In the genomic region with DNA sequence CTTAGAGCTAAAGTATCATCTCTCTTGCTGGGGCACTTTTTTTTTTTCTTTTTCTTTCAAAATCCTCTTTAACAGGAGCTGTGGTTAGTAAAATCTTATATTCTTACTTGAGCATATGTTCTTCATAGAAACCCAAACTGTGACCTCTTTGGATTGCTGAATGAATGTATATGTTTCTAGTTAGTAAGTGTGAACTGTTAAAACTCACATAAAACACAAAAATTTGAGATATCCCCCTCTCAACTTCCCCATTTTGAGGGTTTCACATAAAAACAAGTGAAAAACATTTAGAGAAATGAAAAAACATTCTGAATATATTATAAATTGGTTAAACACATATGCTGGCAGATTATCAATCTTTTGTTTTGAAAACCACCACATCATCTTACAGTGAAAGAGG, we compare ENCODE assay signal across 16 cellular contexts.
DNase-seq lines count a peak whose midpoint lies in the region; ATAC-seq, FAIRE-seq and TF ChIP-seq lines count a peak whose summit lies in the region.
"Had no signal": no experiment of that assay in that cellular context is flagged by ENCODE, and none has a peak within 500 bp of the region (broad histone marks: within the 10 kb centered on the region; RNA-seq: fewer than 3 reads in every experiment).

No MANE protein-coding gene starts in this region.

- FAIRE-seq in GM18507 (lab: Jason Lieb, UNC) (peak; percentile 31), kidney (lab: Jason Lieb, UNC) (no peak)
- FAIRE-seq: H54 had no signal

- no peak overlapping the region for H2AFZ ChIP-seq in OCI-LY3 (ENCODE audit: low read depth, low read length)

- intact Hi-C loops in left lung (cut with DNase I): no loop called here
- intact Hi-C loops in kidney (cut with DNase I): no loop called here

- peaks cover 81% of the 10 kb centered on the region for H3K27me3 ChIP-seq in OCI-LY3 (ENCODE audit: low read depth, low read length)
- H3K27me3 ChIP-seq in left lung: no peaks in the 10 kb centered on the region

- peak overlapping the region; percentile 52 for H3K4me2 ChIP-seq in OCI-LY3 (ENCODE audit: low read length)

- no peak overlapping the region for H3K9ac ChIP-seq in OCI-LY3 (ENCODE audit: low read length)
- no peak overlapping the region for H3K9ac ChIP-seq in kidney (ENCODE audit: low read length in 2 of 2)

- H3K4me3 ChIP-seq in OCI-LY3 (ENCODE audit: low read length): peak overlapping the region; percentile 22
- no peak overlapping the region for H3K4me3 ChIP-seq in left lung
- H3K4me3 ChIP-seq in kidney (ENCODE audit: low read length in 2 of 2): no peak overlapping the region
- H3K4me3 ChIP-seq: HAP-1 had no signal

- no peaks in the 10 kb centered on the region for H3K9me3 ChIP-seq in OCI-LY3 (ENCODE audit: insufficient read depth, low read length)
- H3K9me3 ChIP-seq in left lung: no peaks in the 10 kb centered on the region
- H3K9me3 ChIP-seq in kidney (ENCODE audit: control insufficient read depth in 1 of 2, low read length in 2 of 2): no peaks in the 10 kb centered on the region
- H3K9me3 ChIP-seq: Caco-2, HAP-1 had no signal

- H3K79me2 ChIP-seq in OCI-LY3 (ENCODE audit: low read length): no peaks in the 10 kb centered on the region

- TF ChIP-seq CTCF in GM20000 (IDR thresholded peaks at IDR 0.05; ENCODE audit: extremely low read depth, missing control alignments) (no peak), OCI-LY3 (IDR thresholded peaks at IDR 0.05; ENCODE audit: low read depth, low read length) (no peak), left lung (IDR thresholded peaks at IDR 0.05) (no peak), kidney (IDR thresholded peaks at IDR 0.05; ENCODE audit: borderline replicate concordance, extremely low read depth, insufficient read depth) (no peak)

- DNase-seq in GM18507 (ENCODE audit: extremely low spot score, insufficient read length, low read depth) (no peak), GM20000 (ENCODE audit: low spot score) (peak; percentile 33), left lung (no peak), kidney (no peak), DMS79 treated with DMSO at 0.1 percent for 48 hours (lab: John Stamatoyannopoulos, UW) (no peak)
- DNase-seq: Caco-2; CD4-positive, CD25-positive, alpha-beta regulatory T cell; CD8-positive, alpha-beta T cell; DMS153; EL; GDM1; GOT3; HFFc6 had no signal

- H3K27ac ChIP-seq in OCI-LY3 (ENCODE audit: low read length) (peak overlapping the region; percentile 47), left lung (no peak overlapping the region), kidney (ENCODE audit: low read depth in 2 of 2, low read length in 2 of 2) (no peak overlapping the region)

- H3K4me1 ChIP-seq in OCI-LY3 (ENCODE audit: low read length) (peaks cover 61% of the 10 kb centered on the region), left lung (no peaks in the 10 kb centered on the region), kidney (ENCODE audit: control insufficient read depth in 1 of 2, insufficient read depth in 1 of 2, low read depth in 1 of 2, low read length in 2 of 2) (peaks cover 0 to 3% of the 10 kb centered on the region in 2 donors)
- H3K4me1 ChIP-seq: Caco-2, HAP-1 had no signal

- no peak for ATAC-seq in left lung
- ATAC-seq: CD8-positive, alpha-beta T cell had no signal

- H4K20me1 ChIP-seq in OCI-LY3 (ENCODE audit: insufficient read depth, low read length): peaks cover 19% of the 10 kb centered on the region

- H3K36me3 ChIP-seq in OCI-LY3 (replicated peaks; ENCODE audit: low read depth, low read length) (no peaks in the 10 kb centered on the region), left lung (peaks cover 0 to 19% of the 10 kb centered on the region in 2 donors), kidney (ENCODE audit: control insufficient read depth in 1 of 2, insufficient read depth in 2 of 2, low read length in 2 of 2) (no peaks in the 10 kb centered on the region)
- H3K36me3 ChIP-seq: HAP-1 had no signal
